8 cellular contexts compared by ENCODE assay signal in genomic region chr6:122788663-122789062, GRCh38. TPM values are rescaled to one million over a fixed set of nuclear protein-coding genes. Genes with fewer than 3 reads are reported as not detected.
DNase-seq lines count a peak whose midpoint lies in the region; ATAC-seq and TF ChIP-seq lines count a peak whose summit lies in the region.

No MANE protein-coding gene starts in this region.

- peak overlapping the region; percentile 77 for H3K4me3 ChIP-seq in AG04449 (ENCODE audit: low read depth, low read length)
- peak overlapping the region; percentile 76 for H3K4me3 ChIP-seq in MG63
- peak overlapping the region; percentile 86 for H3K4me3 ChIP-seq in coronary artery

- H3K27ac ChIP-seq in coronary artery: peak overlapping the region; percentile 81 to 92

- ATAC-seq in naive B cell (ENCODE audit: low read depth in 2 of 2): no peak
- ATAC-seq in HG02938 (IDR thresholded peaks at IDR 0.05; ENCODE audit: unreplicated experiment): no peak

- peak overlapping the region; percentile 10 to 72 (median 47) for H3K4me3 Mint-ChIP-seq in naive B cell

- no peaks in the 10 kb centered on the region for H3K36me3 ChIP-seq in MG63

- TF ChIP-seq CTCF in AG04449 (IDR thresholded peaks at IDR 0.05; ENCODE audit: insufficient read depth, low read length, missing control alignments) (no peak), coronary artery (IDR thresholded peaks at IDR 0.05) (no peak)

- H3K9me3 Mint-ChIP-seq in naive B cell: peaks cover 0 to 3% (median 0%) of the 10 kb centered on the region in 7 donors

- no peak for DNase-seq in AG04449 (ENCODE audit: low read depth, low spot score)
- no peak for DNase-seq in MG63
- no peak for DNase-seq in coronary artery (ENCODE audit: low spot score)
- no peak for DNase-seq in naive B cell
- no peak for DNase-seq in GM19240 (ENCODE audit: insufficient read length, low spot score)
- no peak for DNase-seq in CD1c-positive myeloid dendritic cell (ENCODE audit: extremely low spot score)
- no peak for DNase-seq in KG1 (lab: John Stamatoyannopoulos, UW)

- no peaks in the 10 kb centered on the region for H3K9me3 ChIP-seq in MG63

- no peaks in the 10 kb centered on the region for H3K36me3 Mint-ChIP-seq in naive B cell

- H3K27ac Mint-ChIP-seq in naive B cell: peak overlapping the region in 1 of 6 donors; percentile 86

- H3K4me1 Mint-ChIP-seq in naive B cell: peaks cover 5 to 22% (median 22%) of the 10 kb centered on the region in 3 donors

- CTCF ChIA-PET in AG04449 (lab: Yijun Ruan, JAX): interaction anchor here (0.6 to 5.5 kb wide), 21 partner anchors 9 to 96 kb away, joined by 3 to 34 read pairs (median 6); partner anchors contain the start of gene FABP7

- H3K27me3 Mint-ChIP-seq in naive B cell: peaks cover 53 to 56% (median 54%) of the 10 kb centered on the region in 3 donors

- POLR2A ChIA-PET in AG04449 (lab: Yijun Ruan, JAX): interaction anchor here (1.4 to 1.6 kb wide), 2 partner anchors 10 to 317 kb away, joined by 4 to 13 read pairs; partner anchors contain the start of gene SERINC1

- 0 out of 2 replicates have a peak, but pooled peaks cover 2% of the 10 kb centered on the region for H3K27me3 ChIP-seq in MG63

RNA-seq across cellular contexts. Expression of gene SMPDL3A, which starts 0.4 kb away (rescaled TPM):
- 2.0 and 2.1 TPM in 2 replicates for total RNA-seq in MG63 (2014; rRNA removed; shearing (Covaris generic); ENCODE audit: low replicate concordance)
- polyA plus RNA-seq in naive B cell (ENCODE audit: low read depth in 6 of 6): under 1 TPM in 1 of 6 donors, not detected in 5; 0.19 TPM

RNA-seq across cellular contexts. Expression of gene FABP7, which starts 9.1 kb away (rescaled TPM):
- not detected in 2 replicates for total RNA-seq in MG63 (2014; rRNA removed; shearing (Covaris generic); ENCODE audit: low replicate concordance)
- polyA plus RNA-seq in naive B cell (ENCODE audit: low read depth in 6 of 6): not detected
